In genomic region chr10:42984761-42985325, GRCh38 we compare ENCODE assay signal across 1 cellular context.
TF ChIP-seq lines count a peak whose summit lies in the region.

No MANE protein-coding gene starts in this region.

TF ChIP-seq in H1, 55 proteins besides CTCF, POLR2A, EP300 and RAD21 (continued from another document):
- no peak for TF ChIP-seq BRCA1 (IDR thresholded peaks at IDR 0.05; ENCODE audit: low read depth, low read length)
- no peak for TF ChIP-seq ATF2 (IDR thresholded peaks at IDR 0.05; ENCODE audit: low read length)
